Comparison of ENCODE assay signal across 1 cellular context in the genomic region with DNA sequence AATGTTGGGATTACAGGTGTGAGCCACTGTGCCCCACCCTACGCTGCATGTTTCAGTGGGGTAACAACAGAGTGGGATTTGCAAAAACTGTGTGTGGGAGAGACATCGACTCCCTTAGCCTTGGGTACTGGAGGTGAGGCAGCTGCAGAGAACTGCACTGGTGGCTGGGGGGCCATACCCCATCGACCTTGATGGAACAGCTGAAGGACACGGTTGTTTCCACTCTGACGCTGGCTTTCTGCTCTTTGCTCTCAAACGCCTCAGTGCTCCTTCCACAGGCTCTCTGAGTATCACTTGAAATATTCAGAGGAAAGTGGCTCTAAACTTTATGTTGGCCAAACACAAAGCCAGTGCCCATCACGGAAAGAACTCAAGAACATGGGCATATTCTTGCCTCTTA.
A peak's percentile ranks its signal among the peaks of the same experiment; 100 is the strongest.
TF ChIP-seq lines count a peak whose summit lies in the region.

No MANE protein-coding gene starts in this region.

TF ChIP-seq in HepG2, 621 proteins besides CTCF, POLR2A, EP300 and RAD21:
- TF ChIP-seq ZNF121 (CRISPR knock-in tag; IDR thresholded peaks at IDR 0.05) = peak; percentile 52; the same call in 1 of the 2 replicates
- TF ChIP-seq, protein P1, sequence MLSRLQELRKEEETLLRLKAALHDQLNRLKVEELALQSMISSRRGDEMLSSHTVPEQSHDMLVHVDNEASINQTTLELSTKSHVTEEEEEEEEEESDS (CRISPR knock-in tag; IDR thresholded peaks at IDR 0.05; ENCODE audit: borderline replicate concordance) = no peak
